In genomic region chr6:144008501-144009245, GRCh38 we compare ENCODE assay signal across 1 cellular context.
TF ChIP-seq lines count a peak whose summit lies in the region.

No MANE protein-coding gene starts in this region.

TF ChIP-seq in K562, 482 proteins besides CTCF, POLR2A, EP300 and RAD21 (continued from another document):
- TF ChIP-seq ZBTB11 (CRISPR knock-in tag; IDR thresholded peaks at IDR 0.05) (peak in 1 of 3 experiments; percentile 48; a peak in 1 of 6 replicates), HOMEZ (CRISPR knock-in tag; IDR thresholded peaks at IDR 0.05) (0 out of 2 replicates have a peak, but pooled peaks have one; percentile 18), MAZ (CRISPR knock-in tag; conservative IDR thresholded peaks at IDR 0.05 in 1 of 2, IDR thresholded peaks at IDR 0.05 in 1 of 2) (0 out of 4 replicates have a peak, but pooled peaks of 1 of the 2 experiments have one; percentile 0), NFE2L1 (tag; IDR thresholded peaks at IDR 0.05; ENCODE audit: borderline replicate concordance, low read depth) (no peak), ZBTB33 (CRISPR knock-in tag; IDR thresholded peaks at IDR 0.05) (peak; percentile 89; the same call in 1 of the 2 replicates), ZNF318 (IDR thresholded peaks at IDR 0.05; ENCODE audit: borderline replicate concordance in 1 of 2, low read depth in 1 of 2) (no peak), MTA1 (IDR thresholded peaks at IDR 0.05; ENCODE audit: borderline replicate concordance) (no peak)
